19 cellular contexts compared by ENCODE assay signal in genomic region chr18:32057624-32058165, GRCh38.
"Had no signal": no experiment of that assay in that cellular context is flagged by ENCODE, and none has a peak within 500 bp of the region (broad histone marks: within the 10 kb centered on the region; RNA-seq: fewer than 3 reads in every experiment).

No MANE protein-coding gene starts in this region.

- H3K4me1 Mint-ChIP-seq: nephron progenitor cell had no signal

- H3K4me3 ChIP-seq: left lung, psoas muscle, right lobe of liver, spleen, transverse colon had no signal

- H3K27ac Mint-ChIP-seq: nephron progenitor cell; T-helper 1 cell treated with Interleukin-12 subunit alpha and Interleukin-12 subunit beta and Interleukin-4 antibody, amounts not matched to agents 30 μg/mL and 1 μg/mL, for 36 hours had no signal

- H3K27ac ChIP-seq: left lung, psoas muscle, right lobe of liver, spleen, transverse colon had no signal

- H3K27me3 Mint-ChIP-seq: activated CD8-positive, alpha-beta memory T cell treated with anti-CD3 and anti-CD28 coated beads, Interleukin-2, amount 10 ng/mL, durations not matched to agents 7 days and 5 days; stimulated activated naive B cell treated with anti-CD40 and anti-IgM and Interleukin-4, amounts not matched to agents 10 μg/mL and 1 μg/mL and 100 μg/mL, for 72 hours had no signal

- DNase-seq: activated CD4-positive, alpha-beta T cell treated with anti-CD3 and anti-CD28 coated beads, Interleukin-2, amount 50 U/mL, for 1 hour; activated CD8-positive, alpha-beta memory T cell treated with anti-CD3 and anti-CD28 coated beads, Interleukin-2, amount 10 ng/mL, durations not matched to agents 7 days and 5 days; activated naive CD4-positive, alpha-beta T cell; activated T-cell treated with anti-CD3 and anti-CD28 coated beads, Interleukin-2, amount 50 U/mL, for 48 hours; caudate nucleus; dermis blood vessel endothelial cell; erythroblast; hypothalamus; islet precursor cell; left lung; nephron progenitor cell; psoas muscle; right lobe of liver; spleen; stimulated activated CD4-positive, alpha-beta T cell treated with anti-CD3 and anti-CD28 coated beads, Interleukin-2, amount 100 ng/mL, for 24 hours; stimulated activated naive B cell treated with anti-CD40 and anti-IgM and Interleukin-4, amounts not matched to agents 10 μg/mL and 1 μg/mL and 100 μg/mL, for 72 hours; substantia nigra; transverse colon had no signal

- H3K36me3 ChIP-seq: left lung, right lobe of liver, transverse colon had no signal

- H3K27me3 ChIP-seq: left lung, right lobe of liver, spleen, transverse colon had no signal

- H3K4me3 Mint-ChIP-seq: activated CD8-positive, alpha-beta memory T cell treated with anti-CD3 and anti-CD28 coated beads, Interleukin-2, amount 10 ng/mL, durations not matched to agents 7 days and 5 days; nephron progenitor cell; stimulated activated naive B cell treated with anti-CD40 and anti-IgM and Interleukin-4, amounts not matched to agents 10 μg/mL and 1 μg/mL and 100 μg/mL, for 72 hours; T-helper 1 cell treated with Interleukin-12 subunit alpha and Interleukin-12 subunit beta and Interleukin-4 antibody, amounts not matched to agents 30 μg/mL and 1 μg/mL, for 36 hours had no signal

- H3K4me1 ChIP-seq: psoas muscle, spleen had no signal

- ATAC-seq: activated CD8-positive, alpha-beta memory T cell treated with anti-CD3 and anti-CD28 coated beads, Interleukin-2, amount 10 ng/mL, durations not matched to agents 7 days and 5 days; left lung; psoas muscle; right lobe of liver; stimulated activated naive B cell treated with anti-CD40 and anti-IgM and Interleukin-4, amounts not matched to agents 10 μg/mL and 1 μg/mL and 100 μg/mL, for 72 hours had no signal

- H3K9me3 ChIP-seq: left lung, psoas muscle, right lobe of liver, spleen, transverse colon had no signal
